Comparison of ENCODE assay signal across 12 cellular contexts in genomic region chr11:45232341-45233080, GRCh38. TPM values are rescaled to one million over a fixed set of nuclear protein-coding genes. Genes with fewer than 3 reads are reported as not detected.
DNase-seq lines count a peak whose midpoint lies in the region; ATAC-seq and TF ChIP-seq lines count a peak whose summit lies in the region.
"Had no signal": no experiment of that assay in that cellular context is flagged by ENCODE, and none has a peak within 500 bp of the region (broad histone marks: within the 10 kb centered on the region; RNA-seq: fewer than 3 reads in every experiment).

No MANE protein-coding gene starts in this region.

- no peak overlapping the region for H3K9ac ChIP-seq in endodermal cell (ENCODE audit: extremely low read depth, low read length, poor library complexity, severe bottlenecking)
- H3K9ac ChIP-seq: BLaER1 had no signal

- DNase-seq in H7 (peak; percentile 79), NCI-H524 (lab: John Stamatoyannopoulos, UW) (peak; percentile 78 to 93), endodermal cell (peak; percentile 57), sigmoid colon (peak; percentile 45), foreskin fibroblast (no peak)
- DNase-seq: HCEC 1CT had no signal

- no peak overlapping the region for H3K4me3 ChIP-seq in H7 (ENCODE audit: insufficient read depth, low read depth, low read length)
- H3K4me3 ChIP-seq in endodermal cell (ENCODE audit: low read length): no peak overlapping the region
- H3K4me3 ChIP-seq in sigmoid colon: no peak overlapping the region
- H3K4me3 ChIP-seq in foreskin fibroblast (ENCODE audit: low read depth in 1 of 2, low read length in 2 of 2): no peak overlapping the region
- H3K4me3 ChIP-seq: BLaER1, SK-N-MC had no signal

- no peaks in the 10 kb centered on the region for H3K9me3 Mint-ChIP-seq in endodermal cell
- H3K9me3 Mint-ChIP-seq: CD8-positive, alpha-beta T cell had no signal

- no peaks in the 10 kb centered on the region for H3K9me3 ChIP-seq in endodermal cell (ENCODE audit: control insufficient read depth, low read length)
- no peaks in the 10 kb centered on the region for H3K9me3 ChIP-seq in sigmoid colon
- H3K9me3 ChIP-seq: BLaER1 had no signal

- ATAC-seq in GM19463 (IDR thresholded peaks at IDR 0.05; ENCODE audit: unreplicated experiment): no peak
- ATAC-seq in HG02938 (IDR thresholded peaks at IDR 0.05; ENCODE audit: unreplicated experiment): no peak

- peaks cover 11% of the 10 kb centered on the region for H3K27me3 Mint-ChIP-seq in endodermal cell (ENCODE audit: insufficient read depth)

- H3K4me3 Mint-ChIP-seq in endodermal cell: no peak overlapping the region
- H3K4me3 Mint-ChIP-seq: CD8-positive, alpha-beta T cell had no signal

- 87% methylated on average over 3 of the region's 5 CpGs; no CpG with 5 or more reads in 1 of the 2 experiments for WGBS in endodermal cell (ENCODE audit: insufficient coverage in 1 of 2, insufficient read length in 1 of 2), 2 experiments
- WGBS in sigmoid colon, 2 donors: 89% methylated on average over 5 of the region's 5 CpGs

- H3K27me3 ChIP-seq in H7 (ENCODE audit: control insufficient read depth, insufficient read depth, low read length): no peaks in the 10 kb centered on the region
- peaks cover 11% of the 10 kb centered on the region for H3K27me3 ChIP-seq in endodermal cell (ENCODE audit: control insufficient read depth, insufficient read depth, low read length, poor library complexity, severe bottlenecking)
- H3K27me3 ChIP-seq in sigmoid colon: no peaks in the 10 kb centered on the region
- H3K27me3 ChIP-seq: BLaER1 had no signal

- intact Hi-C loops in sigmoid colon (cut with DNase I): loop anchor here (2.0 to 5.0 kb wide), 2 partner anchors 52 to 120 kb away; no protein-coding TSS in a partner anchor

- no peak for TF ChIP-seq POLR2A in sigmoid colon (IDR thresholded peaks at IDR 0.05)

- peaks cover 6% of the 10 kb centered on the region for H3K4me1 Mint-ChIP-seq in endodermal cell

- no peak overlapping the region for H3K27ac Mint-ChIP-seq in endodermal cell
- H3K27ac Mint-ChIP-seq: CD8-positive, alpha-beta T cell had no signal

- H3K27ac ChIP-seq in endodermal cell (ENCODE audit: low read depth, low read length): no peak overlapping the region
- H3K27ac ChIP-seq in sigmoid colon: no peak overlapping the region
- H3K27ac ChIP-seq: BLaER1, SK-N-MC had no signal

- H3K4me1 ChIP-seq in endodermal cell (ENCODE audit: control insufficient read depth, insufficient read depth, low read length) (no peaks in the 10 kb centered on the region), sigmoid colon (peaks cover 0 to 4% (median 0%) of the 10 kb centered on the region in 4 donors)

- H3K36me3 ChIP-seq in H7 (replicated peaks; ENCODE audit: control insufficient read depth, insufficient read depth, low read length): no peaks in the 10 kb centered on the region
- H3K36me3 ChIP-seq in endodermal cell (ENCODE audit: control insufficient read depth, insufficient read depth, low read length): no peaks in the 10 kb centered on the region
- peaks cover 0 to 7% (median 4%) of the 10 kb centered on the region in 4 donors for H3K36me3 ChIP-seq in sigmoid colon

- no peak for TF ChIP-seq CTCF in endodermal cell (conservative IDR thresholded peaks at IDR 0.05)
- no peak for TF ChIP-seq CTCF in sigmoid colon (IDR thresholded peaks at IDR 0.05)
- TF ChIP-seq CTCF in foreskin fibroblast (IDR thresholded peaks at IDR 0.05; ENCODE audit: low read depth, low read length): no peak

- peaks cover 8% of the 10 kb centered on the region for H3K36me3 Mint-ChIP-seq in endodermal cell (ENCODE audit: low read depth)

- TF ChIP-seq EP300 in sigmoid colon (IDR thresholded peaks at IDR 0.05): no peak

RNA-seq across cellular contexts. Expression of gene SYT13, which starts 53.6 kb away (rescaled TPM):
- total RNA-seq in H7 (2014; rRNA removed; shearing (Covaris generic)): 6.1 and 9.6 TPM in 2 replicates
- total RNA-seq in endodermal cell (1 to 10 TPM; 3.2 to 9.3 TPM), sigmoid colon (1 to 10 TPM; 2.0 to 5.4 (median 4.1) TPM)
- polyA plus RNA-seq in endodermal cell (2013, experiment 1 of 2): 4.2 TPM
- polyA plus RNA-seq in endodermal cell (2013, experiment 2 of 2): 3.4 TPM
- polyA plus RNA-seq in sigmoid colon: 1 to 10 TPM; 2.4 to 8.1 (median 3.2) TPM
- total RNA-seq: CD8-positive, alpha-beta T cell; NCI-H460 had no signal

Comparison
In these comparisons a context has a peak if more than half of its experiments do, and no peak if none do; other contexts are left out.
1. DNase-seq: peak in H7 (single experiment), NCI-H524 (2 of 2), endodermal cell (single experiment) and sigmoid colon (single experiment); none in foreskin fibroblast (0 of 2).